1 cellular context compared by ENCODE assay signal in genomic region chr12:124565071-124565491, GRCh38.
TF ChIP-seq lines count a peak whose summit lies in the region.

No MANE protein-coding gene starts in this region.

TF ChIP-seq in HepG2, 621 proteins besides CTCF, POLR2A, EP300 and RAD21 (continued from another document):
- peak; percentile 61 for TF ChIP-seq ZBTB33 (CRISPR knock-in tag; IDR thresholded peaks at IDR 0.05)
- TF ChIP-seq ZBTB38 (CRISPR knock-in tag; IDR thresholded peaks at IDR 0.05): no peak
- TF ChIP-seq ZNF629 (CRISPR knock-in tag; conservative IDR thresholded peaks at IDR 0.05): peak; percentile 87
